In the genomic region with DNA sequence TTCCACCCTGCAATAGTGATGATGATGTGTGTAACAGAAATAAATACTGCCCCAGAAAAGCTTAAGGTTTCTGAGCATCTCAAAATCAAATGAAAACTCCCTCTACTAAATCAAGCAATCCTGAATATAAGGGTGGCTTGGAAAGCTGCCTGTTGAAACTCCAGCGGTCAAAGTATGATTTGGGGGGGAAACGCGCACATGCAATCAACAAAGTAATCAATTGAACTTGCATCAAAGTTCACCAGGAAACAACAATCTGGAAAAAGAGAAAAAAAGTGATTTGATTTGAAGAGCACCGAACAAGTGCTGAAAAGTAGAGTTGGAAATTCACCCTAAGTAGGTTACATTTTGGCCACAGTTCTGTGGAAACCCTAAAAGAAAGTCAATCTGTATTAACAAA, we compare ENCODE assay signal across 1 cellular context.
TF ChIP-seq lines count a peak whose summit lies in the region.

No MANE protein-coding gene starts in this region.

TF ChIP-seq in HCT116, 20 proteins besides CTCF, POLR2A, EP300 and RAD21 (continued from another document):
- TF ChIP-seq YY1 (IDR thresholded peaks at IDR 0.05; ENCODE audit: extremely low read depth, insufficient replicate concordance, low read depth, low read length) (no peak), ZFX (IDR thresholded peaks at IDR 0.05) (no peak)
- TF ChIP-seq, protein P1, sequence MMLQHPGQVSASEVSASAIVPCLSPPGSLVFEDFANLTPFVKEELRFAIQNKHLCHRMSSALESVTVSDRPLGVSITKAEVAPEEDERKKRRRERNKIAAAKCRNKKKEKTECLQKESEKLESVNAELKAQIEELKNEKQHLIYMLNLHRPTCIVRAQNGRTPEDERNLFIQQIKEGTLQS (IDR thresholded peaks at IDR 0.05): no peak
